ENCODE assay signal across 8 cellular contexts in the genomic region with DNA sequence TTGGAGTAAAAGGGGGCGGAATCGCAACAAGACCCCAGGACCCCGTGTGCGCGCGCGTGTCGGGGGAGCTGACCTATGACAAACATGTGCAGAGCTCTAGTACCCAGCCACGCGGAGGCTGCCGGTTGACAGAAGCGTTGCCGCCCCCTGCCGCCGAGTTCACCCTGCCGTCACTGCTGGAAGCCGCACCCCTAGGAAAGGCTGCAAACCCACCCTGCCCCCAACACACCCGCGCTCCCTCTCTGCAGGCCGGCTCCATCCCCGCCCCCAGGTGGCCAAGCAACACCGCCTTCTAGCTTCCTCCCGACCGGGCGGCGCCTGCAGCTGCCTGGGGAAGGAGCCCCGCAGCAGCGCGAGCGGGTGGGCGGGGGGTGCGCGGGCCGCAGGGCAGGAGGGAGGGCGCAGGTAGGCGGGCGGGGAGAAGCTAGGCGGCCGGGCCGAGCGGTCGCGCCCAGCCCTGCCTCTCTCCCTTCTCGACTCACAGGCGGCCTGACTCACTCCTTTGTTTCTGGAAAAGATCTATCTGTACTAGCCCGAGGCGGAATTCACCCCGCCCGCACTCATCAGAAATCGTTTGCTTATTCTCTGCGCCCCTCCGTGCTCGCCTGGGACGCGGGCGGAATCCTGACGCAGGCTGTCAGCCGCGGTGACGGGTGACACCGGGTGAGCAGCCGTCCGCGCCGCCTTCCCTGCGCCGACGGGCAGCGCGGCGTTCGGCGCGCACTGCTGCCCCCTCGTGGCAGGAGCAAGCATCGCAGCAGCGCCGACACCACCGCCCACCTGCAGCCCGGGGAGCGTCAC.
A peak's percentile ranks its signal among the peaks of the same experiment; 100 is the strongest.
DNase-seq lines count a peak whose midpoint lies in the region; TF ChIP-seq lines count a peak whose summit lies in the region.

No MANE protein-coding gene starts in this region.

- H3K4me3 Mint-ChIP-seq in nephron progenitor cell: peak overlapping the region; percentile 94
- H3K4me3 Mint-ChIP-seq in stimulated activated naive CD8-positive, alpha-beta T cell treated with anti-CD3 and anti-CD28 coated beads, Interleukin-15, Interleukin-2, amounts not matched to agents 100 ng/mL and 50 ng/mL, for 24 hours: peak overlapping the region; percentile 81

- no peaks in the 10 kb centered on the region for H3K36me3 ChIP-seq in HAP-1 (replicated peaks)
- no peaks in the 10 kb centered on the region for H3K36me3 ChIP-seq in Loucy (ENCODE audit: insufficient read depth, low read length)

- peak overlapping the region; percentile 87 for H2AFZ ChIP-seq in Loucy (ENCODE audit: low read length)

- POLR2A ChIA-PET in RWPE1 (lab: Yijun Ruan, JAX; ENCODE audit: low non-redundant PET): no interaction called here

- H3K4me1 ChIP-seq in HAP-1 (peaks cover 9% of the 10 kb centered on the region), Loucy (ENCODE audit: insufficient read depth, low read length, poor library complexity, severe bottlenecking) (peaks cover 10% of the 10 kb centered on the region)

- peak overlapping the region; percentile 99 for H3K27ac Mint-ChIP-seq in nephron progenitor cell
- H3K27ac Mint-ChIP-seq in stimulated activated naive CD8-positive, alpha-beta T cell treated with anti-CD3 and anti-CD28 coated beads, Interleukin-15, Interleukin-2, amounts not matched to agents 100 ng/mL and 50 ng/mL, for 24 hours: peak overlapping the region; percentile 95

- H3K4me1 Mint-ChIP-seq in nephron progenitor cell: peaks cover 12% of the 10 kb centered on the region
- peaks cover 30% of the 10 kb centered on the region for H3K4me1 Mint-ChIP-seq in stimulated activated naive CD8-positive, alpha-beta T cell treated with anti-CD3 and anti-CD28 coated beads, Interleukin-15, Interleukin-2, amounts not matched to agents 100 ng/mL and 50 ng/mL, for 24 hours (ENCODE audit: low read depth)

- H3K27me3 Mint-ChIP-seq in nephron progenitor cell (ENCODE audit: low read depth, poor library complexity): peaks cover 4% of the 10 kb centered on the region
- H3K27me3 Mint-ChIP-seq in stimulated activated naive CD8-positive, alpha-beta T cell treated with anti-CD3 and anti-CD28 coated beads, Interleukin-15, Interleukin-2, amounts not matched to agents 100 ng/mL and 50 ng/mL, for 24 hours: peaks cover 7% of the 10 kb centered on the region

- no peaks in the 10 kb centered on the region for H3K9me2 ChIP-seq in Loucy (replicated peaks; ENCODE audit: low read depth, low read length)

- peak overlapping the region; percentile 74 for H3K9ac ChIP-seq in Loucy (ENCODE audit: low read depth, low read length, poor library complexity, severe bottlenecking)

- CTCF ChIA-PET in RWPE1 (lab: Yijun Ruan, JAX): interaction anchor here (0.6 to 1.6 kb wide), 16 partner anchors 9 to 1903 kb away, joined by 3 to 7 read pairs (median 3); partner anchors contain the start of gene TIGIT

- peak; percentile 96 for DNase-seq in ELR (ENCODE audit: low read depth)
- DNase-seq in HAP-1 (ENCODE audit: low spot score in 2 of 2): peak; percentile 90 to 97
- DNase-seq in RWPE1 (ENCODE audit: low spot score): peak; percentile 88
- peak; percentile 82 for DNase-seq in activated T-helper 9 cell treated with anti-CD3 and anti-CD28 coated beads, Interleukin-2, amount 50 U/mL, for 16 hours (ENCODE audit: low read depth)
- DNase-seq in fibroblast of the conjunctiva (ENCODE audit: low read depth): peak; percentile 78
- DNase-seq in nephron progenitor cell: peak; percentile 95

- no peaks in the 10 kb centered on the region for H3K79me2 ChIP-seq in Loucy (ENCODE audit: insufficient read depth, low read length)

- H3K36me3 Mint-ChIP-seq in nephron progenitor cell (ENCODE audit: low read depth): no peaks in the 10 kb centered on the region
- no peaks in the 10 kb centered on the region for H3K36me3 Mint-ChIP-seq in stimulated activated naive CD8-positive, alpha-beta T cell treated with anti-CD3 and anti-CD28 coated beads, Interleukin-15, Interleukin-2, amounts not matched to agents 100 ng/mL and 50 ng/mL, for 24 hours (ENCODE audit: low read depth)

- TF ChIP-seq CTCF in Loucy (conservative IDR thresholded peaks at IDR 0.05; ENCODE audit: low read length) (peak; percentile 92), RWPE1 (conservative IDR thresholded peaks at IDR 0.05; ENCODE audit: low read depth) (peak; percentile 98), nephron progenitor cell (IDR thresholded peaks at IDR 0.05) (peak; percentile 96)

- H3K27me3 ChIP-seq in HAP-1 (ENCODE audit: low read depth) (no peaks in the 10 kb centered on the region), Loucy (ENCODE audit: insufficient read depth, low read length, poor library complexity, severe bottlenecking) (no peaks in the 10 kb centered on the region)

- H3F3A ChIP-seq in Loucy (ENCODE audit: low read depth): no peaks in the 10 kb centered on the region

- in situ Hi-C loops in HAP-1 (cut with MboI; ENCODE audit: low sequenced_read_pairs): no loop called here

- H3K4me3 ChIP-seq in HAP-1 (peak overlapping the region; percentile 46), Loucy (ENCODE audit: low read length, poor library complexity, severe bottlenecking) (peak overlapping the region; percentile 70)

- peak overlapping the region; percentile 97 for H3K27ac ChIP-seq in RWPE1

- H3K9me3 ChIP-seq in HAP-1: no peaks in the 10 kb centered on the region
- no peaks in the 10 kb centered on the region for H3K9me3 ChIP-seq in Loucy (ENCODE audit: insufficient read depth, low read depth, low read length)

- H3K4me2 ChIP-seq in Loucy (ENCODE audit: low read depth, low read length, poor library complexity, severe bottlenecking): peak overlapping the region; percentile 72

- no peaks in the 10 kb centered on the region for H3K9me3 Mint-ChIP-seq in nephron progenitor cell
- no peaks in the 10 kb centered on the region for H3K9me3 Mint-ChIP-seq in stimulated activated naive CD8-positive, alpha-beta T cell treated with anti-CD3 and anti-CD28 coated beads, Interleukin-15, Interleukin-2, amounts not matched to agents 100 ng/mL and 50 ng/mL, for 24 hours

- H4K20me1 ChIP-seq in Loucy (ENCODE audit: insufficient read depth, low read length, poor library complexity, severe bottlenecking): no peaks in the 10 kb centered on the region

Comparison
In these comparisons a context has a peak if more than half of its experiments do, and no peak if none do; other contexts are left out.
1. Peak in every context shown above with its lines: DNase-seq, H3K4me3 ChIP-seq and H3K27ac ChIP-seq.